ENCODE assay signal across 8 cellular contexts in the genomic region with DNA sequence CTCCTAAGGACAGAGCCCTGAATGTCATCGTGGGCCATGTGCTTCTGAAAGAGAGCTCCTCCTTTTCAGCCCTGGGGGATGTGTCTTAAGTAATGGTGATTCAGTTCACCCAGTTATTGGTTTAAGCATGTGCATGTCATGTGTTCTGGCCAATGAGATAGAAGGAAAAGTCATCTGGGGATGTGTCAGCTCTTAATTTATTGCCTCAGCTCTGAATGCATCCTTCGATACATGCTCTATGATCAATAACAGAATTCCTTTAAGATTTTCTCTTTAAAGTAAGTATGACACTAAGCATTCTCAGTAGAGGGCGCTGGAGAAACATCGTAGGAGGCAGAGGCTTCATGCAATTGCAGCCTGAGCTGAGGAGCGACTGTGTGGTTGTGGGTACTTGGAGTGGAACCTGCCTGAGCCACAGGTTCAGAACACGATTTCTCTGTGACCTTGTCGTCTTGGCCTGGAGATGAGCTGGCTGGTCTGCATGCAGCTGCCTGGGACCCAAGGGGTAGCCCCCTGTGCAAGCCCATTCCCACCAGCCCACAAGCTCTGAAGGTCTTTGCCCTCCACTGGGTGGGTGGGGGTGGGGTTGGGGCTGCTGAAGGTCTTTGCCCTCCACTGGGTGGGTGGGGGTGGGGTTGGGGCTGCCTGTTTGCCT.
DNase-seq lines count a peak whose midpoint lies in the region; ATAC-seq lines count a peak whose summit lies in the region.

No MANE protein-coding gene starts in this region.

- H3K27me3 Mint-ChIP-seq in activated CD8-positive, alpha-beta T cell treated with anti-CD3 and anti-CD28 coated beads, Interleukin-2, amount 10 ng/mL, durations not matched to agents 7 days and 5 days (ENCODE audit: low read depth), result peaks cover 2% of the 10 kb centered on the region

- ATAC-seq in GM18508 (IDR thresholded peaks at IDR 0.05; ENCODE audit: insufficient read depth, unreplicated experiment), result peak; percentile 60
- peak; percentile 78 for ATAC-seq in HG02938 (IDR thresholded peaks at IDR 0.05; ENCODE audit: unreplicated experiment)
- ATAC-seq in activated CD8-positive, alpha-beta T cell treated with anti-CD3 and anti-CD28 coated beads, Interleukin-2, amount 10 ng/mL, durations not matched to agents 7 days and 5 days, result peak; percentile 44
- ATAC-seq in activated CD4-positive, CD25-positive, alpha-beta regulatory T cell treated with anti-CD3 and anti-CD28 coated beads, Interleukin-2, amount 50 U/mL, for 24 hours, result no peak

- POLR2A ChIA-PET in activated CD8-positive, alpha-beta T cell treated with anti-CD3 and anti-CD28 coated beads, Interleukin-2, amount 10 ng/mL, durations not matched to agents 7 days and 5 days (lab: Charles Lee), result no interaction called here

- H3K4me1 Mint-ChIP-seq in activated CD8-positive, alpha-beta T cell treated with anti-CD3 and anti-CD28 coated beads, Interleukin-2, amount 10 ng/mL, durations not matched to agents 7 days and 5 days (ENCODE audit: low read depth), result no peaks in the 10 kb centered on the region

- no peaks in the 10 kb centered on the region for H3K36me3 Mint-ChIP-seq in activated CD8-positive, alpha-beta T cell treated with anti-CD3 and anti-CD28 coated beads, Interleukin-2, amount 10 ng/mL, durations not matched to agents 7 days and 5 days (ENCODE audit: low read depth)

- no peak overlapping the region for H3K27ac Mint-ChIP-seq in activated CD8-positive, alpha-beta T cell treated with anti-CD3 and anti-CD28 coated beads, Interleukin-2, amount 10 ng/mL, durations not matched to agents 7 days and 5 days

- no peak overlapping the region for H3K4me3 Mint-ChIP-seq in activated CD8-positive, alpha-beta T cell treated with anti-CD3 and anti-CD28 coated beads, Interleukin-2, amount 10 ng/mL, durations not matched to agents 7 days and 5 days

- CTCF ChIA-PET in activated CD8-positive, alpha-beta T cell treated with anti-CD3 and anti-CD28 coated beads, Interleukin-2, amount 10 ng/mL, durations not matched to agents 7 days and 5 days (lab: Charles Lee), result interaction anchor here (0.7 to 1.5 kb wide), 4 partner anchors 10 to 22 kb away, joined by 3 to 4 read pairs (median 4); no protein-coding TSS in a partner anchor

- H3K27ac ChIP-seq in substantia nigra (ENCODE audit: low read depth, low read length, poor library complexity, severe bottlenecking), result no peak overlapping the region

- DNase-seq in AML-193 (lab: John Stamatoyannopoulos, UW) (peak; percentile 50 to 70), NCI-H2081 (lab: John Stamatoyannopoulos, UW) (peak; percentile 51 to 74), hypothalamus (lab: John Stamatoyannopoulos, UW) (peak in 26 of 51 donors; percentile 1 to 52 (median 18)), substantia nigra (lab: John Stamatoyannopoulos, UW) (peak in 27 of 49 donors; percentile 1 to 51 (median 15))
- DNase-seq in activated CD8-positive, alpha-beta T cell treated with anti-CD3 and anti-CD28 coated beads, Interleukin-2, amount 10 ng/mL, durations not matched to agents 7 days and 5 days, result peak; percentile 39

- H3K9me3 Mint-ChIP-seq in activated CD8-positive, alpha-beta T cell treated with anti-CD3 and anti-CD28 coated beads, Interleukin-2, amount 10 ng/mL, durations not matched to agents 7 days and 5 days (ENCODE audit: insufficient read depth), result no peaks in the 10 kb centered on the region

Comparison
In these comparisons a context has a peak if more than half of its experiments do, and no peak if none do; other contexts are left out.
1. ATAC-seq: peak in GM18508 (single experiment), HG02938 (single experiment) and activated CD8-positive, alpha-beta T cell treated with anti-CD3 and anti-CD28 coated beads, Interleukin-2, amount 10 ng/mL, durations not matched to agents 7 days and 5 days (single experiment); none in activated CD4-positive, CD25-positive, alpha-beta regulatory T cell treated with anti-CD3 and anti-CD28 coated beads, Interleukin-2, amount 50 U/mL, for 24 hours (0 of 2).
2. Peak in every context shown above with its lines, with median percentiles within 50 percentile points of each other: DNase-seq.